22 cellular contexts compared by ENCODE assay signal in genomic region chr16:62010186-62010585, GRCh38. TPM values are rescaled to one million over a fixed set of nuclear protein-coding genes. Genes with fewer than 3 reads are reported as not detected.
"Had no signal": no experiment of that assay in that cellular context is flagged by ENCODE, and none has a peak within 500 bp of the region (broad histone marks: within the 10 kb centered on the region; RNA-seq: fewer than 3 reads in every experiment).

No MANE protein-coding gene starts in this region.

- H3K4me3 ChIP-seq: K562, SJSA1, SK-N-MC had no signal

- H3K27me3 ChIP-seq: SJSA1 had no signal

- H3K27ac ChIP-seq: KMS-11, SJSA1, SK-N-MC had no signal

- H3K9ac ChIP-seq: KMS-11 had no signal

- H3K4me2 ChIP-seq: KMS-11 had no signal

- H3K4me1 ChIP-seq: SJSA1 had no signal

- H3K9me3 ChIP-seq: SJSA1 had no signal

- H3K36me3 ChIP-seq: SJSA1 had no signal

- ATAC-seq: K562 had no signal

- FAIRE-seq: K562, RCC 7860 had no signal

- DNase-seq: Kasumi-1, MM.1S, NCI-H1092 treated with DMSO at 0.1 percent for 48 hours, NCI-H1436, NCI-H187, NCI-H2029, NCI-H2081 treated with DMSO at 0.1 percent for 48 hours, NCI-H2227 treated with DMSO at 0.1 percent for 48 hours, NCI-H446, NCI-H510A, NCI-H524 treated with DMSO at 0.1 percent for 48 hours, NCI-H774, Right ventricle myocardium superior, RPMI8226, SIG-M5 had no signal

RNA-seq across cellular contexts. Expression of gene CDH8, which starts 26.1 kb away (rescaled TPM):
- total RNA-seq: HT1080 had no signal
- polyA plus RNA-seq: IgD-negative memory B cell had no signal
